In genomic region chr2:42944744-42945415, GRCh38 we compare ENCODE assay signal across 1 cellular context.
TF ChIP-seq lines count a peak whose summit lies in the region.

No MANE protein-coding gene starts in this region.

TF ChIP-seq in A549, 52 proteins besides CTCF, POLR2A, EP300 and RAD21 (continued from another document):
- no peak for TF ChIP-seq HMGXB4 (CRISPR knock-in tag; IDR thresholded peaks at IDR 0.05; ENCODE audit: borderline replicate concordance)
TF ChIP-seq in A549: peak in this region for 0.
